Comparison of ENCODE assay signal across 1 cellular context in the genomic region with DNA sequence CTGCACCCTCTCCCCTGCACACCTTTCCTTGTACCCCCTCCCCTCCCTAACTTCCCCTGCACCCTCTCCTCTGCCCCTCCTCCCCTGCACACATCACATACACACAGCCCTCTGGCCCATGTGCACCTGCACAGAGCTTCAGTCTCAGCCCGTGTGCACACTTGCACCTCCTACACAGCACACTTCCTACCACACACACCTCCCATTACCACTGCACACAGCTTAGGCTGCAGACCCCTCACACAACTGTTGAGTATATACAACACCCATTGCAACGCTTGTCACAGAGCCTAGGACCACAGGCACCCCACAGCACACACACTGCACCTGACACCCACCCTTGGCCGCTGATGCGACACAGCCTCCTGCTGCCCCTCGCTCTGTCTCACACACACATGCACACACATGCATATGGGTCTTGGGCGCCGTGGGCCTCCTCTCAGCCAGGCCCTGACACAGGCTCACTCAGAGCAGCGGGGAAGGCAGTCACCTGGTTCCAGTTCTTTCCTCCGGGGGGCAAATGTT.
TF ChIP-seq lines count a peak whose summit lies in the region.

No MANE protein-coding gene starts in this region.

TF ChIP-seq in H1, 55 proteins besides CTCF, POLR2A, EP300 and RAD21:
- TF ChIP-seq SIRT6 (IDR thresholded peaks at IDR 0.05; ENCODE audit: low read length) (no peak), YY1 (IDR thresholded peaks at IDR 0.05; ENCODE audit: low read depth, low read length) (no peak), TAF1 (IDR thresholded peaks at IDR 0.05; ENCODE audit: low read depth, low read length) (no peak), BRCA1 (IDR thresholded peaks at IDR 0.05; ENCODE audit: low read depth, low read length) (no peak), ASH2L (IDR thresholded peaks at IDR 0.05; ENCODE audit: low read length) (no peak), TEAD4 (IDR thresholded peaks at IDR 0.05; ENCODE audit: low read depth, low read length) (no peak), CEBPB (IDR thresholded peaks at IDR 0.05; ENCODE audit: low read depth, low read length) (no peak), ATF2 (IDR thresholded peaks at IDR 0.05; ENCODE audit: low read length) (no peak), EZH2 (IDR thresholded peaks at IDR 0.05; ENCODE audit: low read depth, low read length, severe bottlenecking) (no peak), SIX5 (IDR thresholded peaks at IDR 0.05; ENCODE audit: low read depth, low read length) (no peak), PHF8 (conservative IDR thresholded peaks at IDR 0.05; ENCODE audit: low read depth, low read length) (no peak), ATF3 (IDR thresholded peaks at IDR 0.05; ENCODE audit: insufficient read depth, low read depth, low read length) (no peak), POLR2AphosphoS5 (IDR thresholded peaks at IDR 0.05; ENCODE audit: low read depth, low read length) (no peak), JUN (IDR thresholded peaks at IDR 0.05; ENCODE audit: low read depth, low read length) (no peak)
